1 cellular context compared by ENCODE assay signal in genomic region chr10:72913287-72913686, GRCh38.
TF ChIP-seq lines count a peak whose summit lies in the region.

No MANE protein-coding gene starts in this region.

TF ChIP-seq in K562, 482 proteins besides CTCF, POLR2A, EP300 and RAD21 (continued from another document):
- TF ChIP-seq U2AF2 (optimal IDR thresholded peaks at IDR 0.05; ENCODE audit: low read depth, low read length) (no peak), ERF (CRISPR knock-in tag; IDR thresholded peaks at IDR 0.05) (no peak), ZNF175 (CRISPR knock-in tag; IDR thresholded peaks at IDR 0.05; ENCODE audit: low read depth) (no peak), CBX8 (IDR thresholded peaks at IDR 0.05; ENCODE audit: borderline replicate concordance, extremely low read depth, low read depth, low read length, poor library complexity, severe bottlenecking) (no peak), SMAD3 (CRISPR knock-in tag; conservative IDR thresholded peaks at IDR 0.05) (no peak), NR0B1 (IDR thresholded peaks at IDR 0.05; ENCODE audit: partially characterized antibody) (no peak), PHB (CRISPR knock-in tag; IDR thresholded peaks at IDR 0.05) (no peak), HDAC3 (IDR thresholded peaks at IDR 0.05; ENCODE audit: borderline replicate concordance, partially characterized antibody) (no peak), CBX3 (IDR thresholded peaks at IDR 0.05; ENCODE audit: borderline replicate concordance in 1 of 2, low read length in 2 of 2) (no peak), ZNF224 (CRISPR knock-in tag; IDR thresholded peaks at IDR 0.05) (no peak)
